ENCODE assay signal across 1 cellular context in the genomic region with DNA sequence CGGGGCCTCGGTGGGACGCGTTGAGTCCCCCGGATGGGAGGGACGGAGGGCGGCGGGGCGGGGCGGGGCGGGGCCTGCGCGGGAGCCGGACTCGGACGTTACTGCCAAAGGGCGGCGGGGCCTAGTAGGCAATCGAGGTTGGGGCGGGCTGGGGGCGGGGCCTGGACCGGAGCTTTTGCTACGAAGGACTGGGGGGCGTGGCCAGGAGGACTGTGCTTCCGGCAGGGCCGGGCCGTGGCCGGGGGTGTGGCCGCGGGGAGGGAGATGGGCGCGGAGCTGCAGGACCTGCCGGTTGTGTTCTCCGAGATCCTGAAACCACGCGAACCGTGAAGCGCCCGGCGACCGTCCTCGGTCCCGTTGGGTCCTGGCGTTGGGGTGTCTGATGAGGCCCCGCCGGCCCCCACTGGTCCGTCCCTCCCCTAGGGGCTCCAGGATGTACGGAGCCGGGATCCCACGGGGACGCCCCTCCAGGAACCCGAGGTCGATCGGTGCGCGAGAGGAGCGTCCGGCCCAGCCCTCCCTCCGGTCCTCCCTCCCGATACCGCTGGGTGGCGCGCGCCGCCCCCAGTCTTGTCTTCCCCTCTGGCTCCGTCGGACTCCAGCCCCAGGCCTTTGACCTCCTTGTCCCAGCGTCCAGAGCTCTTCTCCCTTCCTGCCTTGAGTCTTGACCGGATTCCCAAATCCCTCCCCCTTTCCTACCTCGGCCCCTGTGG.
TF ChIP-seq lines count a peak whose summit lies in the region.

No MANE protein-coding gene starts in this region.

TF ChIP-seq in WTC11, 78 proteins besides CTCF, POLR2A, EP300 and RAD21 (continued from another document and continues in another):
- TF ChIP-seq, protein P1, sequence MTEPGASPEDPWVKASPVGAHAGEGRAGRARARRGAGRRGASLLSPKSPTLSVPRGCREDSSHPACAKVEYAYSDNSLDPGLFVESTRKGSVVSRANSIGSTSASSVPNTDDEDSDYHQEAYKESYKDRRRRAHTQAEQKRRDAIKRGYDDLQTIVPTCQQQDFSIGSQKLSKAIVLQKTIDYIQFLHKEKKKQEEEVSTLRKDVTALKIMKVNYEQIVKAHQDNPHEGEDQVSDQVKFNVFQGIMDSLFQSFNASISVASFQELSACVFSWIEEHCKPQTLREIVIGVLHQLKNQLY (CRISPR knock-in tag; IDR thresholded peaks at IDR 0.05) = 0 out of 2 replicates have a peak, but pooled peaks have one; percentile 40
- TF ChIP-seq, protein P2, sequence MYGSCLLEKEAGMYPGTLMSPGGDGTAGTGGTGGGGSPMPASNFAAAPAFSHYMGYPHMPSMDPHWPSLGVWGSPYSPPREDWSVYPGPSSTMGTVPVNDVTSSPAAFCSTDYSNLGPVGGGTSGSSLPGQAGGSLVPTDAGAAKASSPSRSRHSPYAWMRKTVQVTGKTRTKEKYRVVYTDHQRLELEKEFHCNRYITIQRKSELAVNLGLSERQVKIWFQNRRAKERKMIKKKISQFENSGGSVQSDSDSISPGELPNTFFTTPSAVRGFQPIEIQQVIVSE (CRISPR knock-in tag; IDR thresholded peaks at IDR 0.05; ENCODE audit: borderline replicate concordance) = no peak
- TF ChIP-seq EMX1 (CRISPR knock-in tag; IDR thresholded peaks at IDR 0.05) (no peak; the same call in 1 of the 2 replicates), FOXJ3 (CRISPR knock-in tag; IDR thresholded peaks at IDR 0.05; ENCODE audit: borderline replicate concordance) (no peak), NR2C2 (CRISPR knock-in tag; IDR thresholded peaks at IDR 0.05) (no peak), GTF2I (CRISPR knock-in tag; conservative IDR thresholded peaks at IDR 0.05) (no peak), ATF1 (CRISPR knock-in tag; IDR thresholded peaks at IDR 0.05) (no peak), SMAD4 (CRISPR knock-in tag; IDR thresholded peaks at IDR 0.05) (no peak), ZNF671 (CRISPR knock-in tag; IDR thresholded peaks at IDR 0.05) (no peak), MYBL2 (CRISPR knock-in tag; IDR thresholded peaks at IDR 0.05) (no peak), FOXK1 (CRISPR knock-in tag; IDR thresholded peaks at IDR 0.05) (peak; percentile 55), GABPB1 (CRISPR knock-in tag; IDR thresholded peaks at IDR 0.05) (no peak), ZBTB21 (CRISPR knock-in tag; IDR thresholded peaks at IDR 0.05; ENCODE audit: borderline replicate concordance) (no peak), HMGA2 (CRISPR knock-in tag; IDR thresholded peaks at IDR 0.05) (no peak), FOXP1 (CRISPR knock-in tag; IDR thresholded peaks at IDR 0.05; ENCODE audit: borderline replicate concordance) (peak; percentile 78; the same call in 1 of the 2 replicates), CREM (CRISPR knock-in tag; IDR thresholded peaks at IDR 0.05) (0 out of 2 replicates have a peak, but pooled peaks have one; percentile 68), PRRX2 (CRISPR knock-in tag; IDR thresholded peaks at IDR 0.05) (0 out of 2 replicates have a peak, but pooled peaks have one; percentile 72), ZNF416 (CRISPR knock-in tag; IDR thresholded peaks at IDR 0.05) (peak; percentile 86), NR3C1 (CRISPR knock-in tag; conservative IDR thresholded peaks at IDR 0.05; ENCODE audit: low read depth) (no peak), TEAD1 (CRISPR knock-in tag; IDR thresholded peaks at IDR 0.05) (0 out of 2 replicates have a peak, but pooled peaks have one; percentile 34)
- TF ChIP-seq, protein P3, sequence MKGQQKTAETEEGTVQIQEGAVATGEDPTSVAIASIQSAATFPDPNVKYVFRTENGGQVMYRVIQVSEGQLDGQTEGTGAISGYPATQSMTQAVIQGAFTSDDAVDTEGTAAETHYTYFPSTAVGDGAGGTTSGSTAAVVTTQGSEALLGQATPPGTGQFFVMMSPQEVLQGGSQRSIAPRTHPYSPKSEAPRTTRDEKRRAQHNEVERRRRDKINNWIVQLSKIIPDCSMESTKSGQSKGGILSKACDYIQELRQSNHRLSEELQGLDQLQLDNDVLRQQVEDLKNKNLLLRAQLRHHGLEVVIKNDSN (CRISPR knock-in tag; IDR thresholded peaks at IDR 0.05) = no peak; the same call in 1 of the 2 replicates
- TF ChIP-seq, protein P4, sequence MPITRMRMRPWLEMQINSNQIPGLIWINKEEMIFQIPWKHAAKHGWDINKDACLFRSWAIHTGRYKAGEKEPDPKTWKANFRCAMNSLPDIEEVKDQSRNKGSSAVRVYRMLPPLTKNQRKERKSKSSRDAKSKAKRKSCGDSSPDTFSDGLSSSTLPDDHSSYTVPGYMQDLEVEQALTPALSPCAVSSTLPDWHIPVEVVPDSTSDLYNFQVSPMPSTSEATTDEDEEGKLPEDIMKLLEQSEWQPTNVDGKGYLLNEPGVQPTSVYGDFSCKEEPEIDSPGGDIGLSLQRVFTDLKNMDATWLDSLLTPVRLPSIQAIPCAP (CRISPR knock-in tag; IDR thresholded peaks at IDR 0.05) = peak; percentile 21; the same call in 1 of the 2 replicates
- TF ChIP-seq, protein P5, sequence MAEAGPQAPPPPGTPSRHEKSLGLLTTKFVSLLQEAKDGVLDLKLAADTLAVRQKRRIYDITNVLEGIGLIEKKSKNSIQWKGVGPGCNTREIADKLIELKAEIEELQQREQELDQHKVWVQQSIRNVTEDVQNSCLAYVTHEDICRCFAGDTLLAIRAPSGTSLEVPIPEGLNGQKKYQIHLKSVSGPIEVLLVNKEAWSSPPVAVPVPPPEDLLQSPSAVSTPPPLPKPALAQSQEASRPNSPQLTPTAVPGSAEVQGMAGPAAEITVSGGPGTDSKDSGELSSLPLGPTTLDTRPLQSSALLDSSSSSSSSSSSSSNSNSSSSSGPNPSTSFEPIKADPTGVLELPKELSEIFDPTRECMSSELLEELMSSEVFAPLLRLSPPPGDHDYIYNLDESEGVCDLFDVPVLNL (CRISPR knock-in tag; IDR thresholded peaks at IDR 0.05; ENCODE audit: borderline replicate concordance, low read depth) = no peak
- TF ChIP-seq, protein P6, sequence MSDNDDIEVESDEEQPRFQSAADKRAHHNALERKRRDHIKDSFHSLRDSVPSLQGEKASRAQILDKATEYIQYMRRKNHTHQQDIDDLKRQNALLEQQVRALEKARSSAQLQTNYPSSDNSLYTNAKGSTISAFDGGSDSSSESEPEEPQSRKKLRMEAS (CRISPR knock-in tag; IDR thresholded peaks at IDR 0.05) = peak; percentile 59; the same call in 1 of the 2 replicates
- TF ChIP-seq, protein P7, sequence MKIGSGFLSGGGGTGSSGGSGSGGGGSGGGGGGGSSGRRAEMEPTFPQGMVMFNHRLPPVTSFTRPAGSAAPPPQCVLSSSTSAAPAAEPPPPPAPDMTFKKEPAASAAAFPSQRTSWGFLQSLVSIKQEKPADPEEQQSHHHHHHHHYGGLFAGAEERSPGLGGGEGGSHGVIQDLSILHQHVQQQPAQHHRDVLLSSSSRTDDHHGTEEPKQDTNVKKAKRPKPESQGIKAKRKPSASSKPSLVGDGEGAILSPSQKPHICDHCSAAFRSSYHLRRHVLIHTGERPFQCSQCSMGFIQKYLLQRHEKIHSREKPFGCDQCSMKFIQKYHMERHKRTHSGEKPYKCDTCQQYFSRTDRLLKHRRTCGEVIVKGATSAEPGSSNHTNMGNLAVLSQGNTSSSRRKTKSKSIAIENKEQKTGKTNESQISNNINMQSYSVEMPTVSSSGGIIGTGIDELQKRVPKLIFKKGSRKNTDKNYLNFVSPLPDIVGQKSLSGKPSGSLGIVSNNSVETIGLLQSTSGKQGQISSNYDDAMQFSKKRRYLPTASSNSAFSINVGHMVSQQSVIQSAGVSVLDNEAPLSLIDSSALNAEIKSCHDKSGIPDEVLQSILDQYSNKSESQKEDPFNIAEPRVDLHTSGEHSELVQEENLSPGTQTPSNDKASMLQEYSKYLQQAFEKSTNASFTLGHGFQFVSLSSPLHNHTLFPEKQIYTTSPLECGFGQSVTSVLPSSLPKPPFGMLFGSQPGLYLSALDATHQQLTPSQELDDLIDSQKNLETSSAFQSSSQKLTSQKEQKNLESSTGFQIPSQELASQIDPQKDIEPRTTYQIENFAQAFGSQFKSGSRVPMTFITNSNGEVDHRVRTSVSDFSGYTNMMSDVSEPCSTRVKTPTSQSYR (CRISPR knock-in tag; IDR thresholded peaks at IDR 0.05) = no peak
- TF ChIP-seq, protein P8, sequence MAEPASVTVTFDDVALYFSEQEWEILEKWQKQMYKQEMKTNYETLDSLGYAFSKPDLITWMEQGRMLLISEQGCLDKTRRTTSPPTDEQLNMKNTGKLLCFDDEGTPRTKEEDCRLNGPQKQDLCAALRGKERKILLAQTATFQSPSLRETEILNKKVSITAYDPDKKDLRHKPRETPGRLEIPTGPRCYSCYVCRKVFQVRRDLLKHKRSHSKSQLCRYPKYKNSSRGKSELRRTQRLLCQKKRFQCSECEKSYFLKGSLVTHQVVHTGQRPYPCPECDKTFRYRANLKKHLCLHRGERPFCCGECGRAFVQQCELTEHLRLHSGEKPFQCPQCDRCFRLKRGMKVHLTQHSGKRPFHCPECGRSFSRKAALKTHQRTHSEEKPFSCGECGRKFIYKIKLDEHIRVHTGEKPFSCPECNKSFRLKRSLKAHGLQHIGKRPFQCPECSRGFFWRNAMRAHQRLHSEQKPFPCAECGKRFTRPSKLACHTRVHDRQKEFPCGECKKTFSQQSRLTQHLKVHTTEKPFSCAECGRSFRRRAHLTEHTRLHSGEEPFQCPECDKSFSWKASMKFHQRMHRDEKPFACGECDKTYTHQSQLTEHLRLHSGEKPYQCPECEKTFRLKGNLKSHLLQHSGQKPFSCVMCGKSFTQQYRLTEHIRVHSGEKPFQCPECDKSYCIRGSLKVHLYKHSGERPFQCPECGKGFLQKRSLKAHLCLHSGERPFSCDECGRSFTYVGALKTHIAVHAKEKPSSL (CRISPR knock-in tag; conservative IDR thresholded peaks at IDR 0.05) = no peak
- TF ChIP-seq, protein P9, sequence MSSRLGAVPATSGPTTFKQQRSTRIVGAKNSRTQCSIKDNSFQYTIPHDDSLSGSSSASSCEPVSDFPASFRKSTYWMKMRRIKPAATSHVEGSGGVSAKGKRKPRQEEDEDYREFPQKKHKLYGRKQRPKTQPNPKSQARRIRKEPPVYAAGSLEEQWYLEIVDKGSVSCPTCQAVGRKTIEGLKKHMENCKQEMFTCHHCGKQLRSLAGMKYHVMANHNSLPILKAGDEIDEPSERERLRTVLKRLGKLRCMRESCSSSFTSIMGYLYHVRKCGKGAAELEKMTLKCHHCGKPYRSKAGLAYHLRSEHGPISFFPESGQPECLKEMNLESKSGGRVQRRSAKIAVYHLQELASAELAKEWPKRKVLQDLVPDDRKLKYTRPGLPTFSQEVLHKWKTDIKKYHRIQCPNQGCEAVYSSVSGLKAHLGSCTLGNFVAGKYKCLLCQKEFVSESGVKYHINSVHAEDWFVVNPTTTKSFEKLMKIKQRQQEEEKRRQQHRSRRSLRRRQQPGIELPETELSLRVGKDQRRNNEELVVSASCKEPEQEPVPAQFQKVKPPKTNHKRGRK (CRISPR knock-in tag; IDR thresholded peaks at IDR 0.05; ENCODE audit: borderline replicate concordance) = no peak
- TF ChIP-seq, protein P10, sequence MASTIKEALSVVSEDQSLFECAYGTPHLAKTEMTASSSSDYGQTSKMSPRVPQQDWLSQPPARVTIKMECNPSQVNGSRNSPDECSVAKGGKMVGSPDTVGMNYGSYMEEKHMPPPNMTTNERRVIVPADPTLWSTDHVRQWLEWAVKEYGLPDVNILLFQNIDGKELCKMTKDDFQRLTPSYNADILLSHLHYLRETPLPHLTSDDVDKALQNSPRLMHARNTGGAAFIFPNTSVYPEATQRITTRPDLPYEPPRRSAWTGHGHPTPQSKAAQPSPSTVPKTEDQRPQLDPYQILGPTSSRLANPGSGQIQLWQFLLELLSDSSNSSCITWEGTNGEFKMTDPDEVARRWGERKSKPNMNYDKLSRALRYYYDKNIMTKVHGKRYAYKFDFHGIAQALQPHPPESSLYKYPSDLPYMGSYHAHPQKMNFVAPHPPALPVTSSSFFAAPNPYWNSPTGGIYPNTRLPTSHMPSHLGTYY (CRISPR knock-in tag; IDR thresholded peaks at IDR 0.05) = 0 out of 2 replicates have a peak, but pooled peaks have one; percentile 47
- TF ChIP-seq, protein P11, sequence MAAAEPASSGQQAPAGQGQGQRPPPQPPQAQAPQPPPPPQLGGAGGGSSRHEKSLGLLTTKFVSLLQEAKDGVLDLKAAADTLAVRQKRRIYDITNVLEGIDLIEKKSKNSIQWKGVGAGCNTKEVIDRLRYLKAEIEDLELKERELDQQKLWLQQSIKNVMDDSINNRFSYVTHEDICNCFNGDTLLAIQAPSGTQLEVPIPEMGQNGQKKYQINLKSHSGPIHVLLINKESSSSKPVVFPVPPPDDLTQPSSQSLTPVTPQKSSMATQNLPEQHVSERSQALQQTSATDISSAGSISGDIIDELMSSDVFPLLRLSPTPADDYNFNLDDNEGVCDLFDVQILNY (CRISPR knock-in tag; IDR thresholded peaks at IDR 0.05) = peak; percentile 68; the same call in 1 of the 2 replicates
- TF ChIP-seq, protein P12, sequence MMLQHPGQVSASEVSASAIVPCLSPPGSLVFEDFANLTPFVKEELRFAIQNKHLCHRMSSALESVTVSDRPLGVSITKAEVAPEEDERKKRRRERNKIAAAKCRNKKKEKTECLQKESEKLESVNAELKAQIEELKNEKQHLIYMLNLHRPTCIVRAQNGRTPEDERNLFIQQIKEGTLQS (CRISPR knock-in tag; conservative IDR thresholded peaks at IDR 0.05) = no peak
- TF ChIP-seq, protein P13, sequence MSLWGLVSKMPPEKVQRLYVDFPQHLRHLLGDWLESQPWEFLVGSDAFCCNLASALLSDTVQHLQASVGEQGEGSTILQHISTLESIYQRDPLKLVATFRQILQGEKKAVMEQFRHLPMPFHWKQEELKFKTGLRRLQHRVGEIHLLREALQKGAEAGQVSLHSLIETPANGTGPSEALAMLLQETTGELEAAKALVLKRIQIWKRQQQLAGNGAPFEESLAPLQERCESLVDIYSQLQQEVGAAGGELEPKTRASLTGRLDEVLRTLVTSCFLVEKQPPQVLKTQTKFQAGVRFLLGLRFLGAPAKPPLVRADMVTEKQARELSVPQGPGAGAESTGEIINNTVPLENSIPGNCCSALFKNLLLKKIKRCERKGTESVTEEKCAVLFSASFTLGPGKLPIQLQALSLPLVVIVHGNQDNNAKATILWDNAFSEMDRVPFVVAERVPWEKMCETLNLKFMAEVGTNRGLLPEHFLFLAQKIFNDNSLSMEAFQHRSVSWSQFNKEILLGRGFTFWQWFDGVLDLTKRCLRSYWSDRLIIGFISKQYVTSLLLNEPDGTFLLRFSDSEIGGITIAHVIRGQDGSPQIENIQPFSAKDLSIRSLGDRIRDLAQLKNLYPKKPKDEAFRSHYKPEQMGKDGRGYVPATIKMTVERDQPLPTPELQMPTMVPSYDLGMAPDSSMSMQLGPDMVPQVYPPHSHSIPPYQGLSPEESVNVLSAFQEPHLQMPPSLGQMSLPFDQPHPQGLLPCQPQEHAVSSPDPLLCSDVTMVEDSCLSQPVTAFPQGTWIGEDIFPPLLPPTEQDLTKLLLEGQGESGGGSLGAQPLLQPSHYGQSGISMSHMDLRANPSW (CRISPR knock-in tag; conservative IDR thresholded peaks at IDR 0.05; ENCODE audit: low read depth) = no peak
- TF ChIP-seq, protein P14, sequence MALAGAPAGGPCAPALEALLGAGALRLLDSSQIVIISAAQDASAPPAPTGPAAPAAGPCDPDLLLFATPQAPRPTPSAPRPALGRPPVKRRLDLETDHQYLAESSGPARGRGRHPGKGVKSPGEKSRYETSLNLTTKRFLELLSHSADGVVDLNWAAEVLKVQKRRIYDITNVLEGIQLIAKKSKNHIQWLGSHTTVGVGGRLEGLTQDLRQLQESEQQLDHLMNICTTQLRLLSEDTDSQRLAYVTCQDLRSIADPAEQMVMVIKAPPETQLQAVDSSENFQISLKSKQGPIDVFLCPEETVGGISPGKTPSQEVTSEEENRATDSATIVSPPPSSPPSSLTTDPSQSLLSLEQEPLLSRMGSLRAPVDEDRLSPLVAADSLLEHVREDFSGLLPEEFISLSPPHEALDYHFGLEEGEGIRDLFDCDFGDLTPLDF (CRISPR knock-in tag; IDR thresholded peaks at IDR 0.05) = no peak
- TF ChIP-seq, protein P15, sequence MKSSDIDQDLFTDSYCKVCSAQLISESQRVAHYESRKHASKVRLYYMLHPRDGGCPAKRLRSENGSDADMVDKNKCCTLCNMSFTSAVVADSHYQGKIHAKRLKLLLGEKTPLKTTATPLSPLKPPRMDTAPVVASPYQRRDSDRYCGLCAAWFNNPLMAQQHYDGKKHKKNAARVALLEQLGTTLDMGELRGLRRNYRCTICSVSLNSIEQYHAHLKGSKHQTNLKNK (CRISPR knock-in tag; IDR thresholded peaks at IDR 0.05) = no peak
